ENCODE assay signal across 1 cellular context in the genomic region with DNA sequence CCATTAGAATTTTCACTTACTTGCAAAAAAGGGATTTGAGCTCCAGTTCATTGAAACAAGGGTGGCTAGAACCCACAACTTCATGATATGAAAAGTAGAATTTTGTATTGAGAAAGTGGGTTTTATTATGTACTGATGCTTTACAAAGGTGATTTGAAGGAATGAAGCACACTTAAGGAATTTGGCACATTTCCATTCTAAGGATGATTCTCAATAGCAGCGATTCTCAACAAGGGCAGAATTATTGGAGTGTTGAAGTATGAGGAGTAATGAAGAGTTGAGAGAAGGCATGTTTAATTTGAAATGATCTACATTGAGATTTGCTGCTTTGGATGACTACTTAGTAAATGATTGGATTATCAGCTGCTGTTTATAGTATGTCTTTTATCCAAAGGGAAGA.
TF ChIP-seq lines count a peak whose summit lies in the region.

No MANE protein-coding gene starts in this region.

TF ChIP-seq in WTC11, 78 proteins besides CTCF, POLR2A, EP300 and RAD21 (continued from another document):
- TF ChIP-seq PRDM15 (CRISPR knock-in tag; IDR thresholded peaks at IDR 0.05) = no peak
- no peak for TF ChIP-seq ZNF281 (CRISPR knock-in tag; IDR thresholded peaks at IDR 0.05)
- TF ChIP-seq, protein P1, sequence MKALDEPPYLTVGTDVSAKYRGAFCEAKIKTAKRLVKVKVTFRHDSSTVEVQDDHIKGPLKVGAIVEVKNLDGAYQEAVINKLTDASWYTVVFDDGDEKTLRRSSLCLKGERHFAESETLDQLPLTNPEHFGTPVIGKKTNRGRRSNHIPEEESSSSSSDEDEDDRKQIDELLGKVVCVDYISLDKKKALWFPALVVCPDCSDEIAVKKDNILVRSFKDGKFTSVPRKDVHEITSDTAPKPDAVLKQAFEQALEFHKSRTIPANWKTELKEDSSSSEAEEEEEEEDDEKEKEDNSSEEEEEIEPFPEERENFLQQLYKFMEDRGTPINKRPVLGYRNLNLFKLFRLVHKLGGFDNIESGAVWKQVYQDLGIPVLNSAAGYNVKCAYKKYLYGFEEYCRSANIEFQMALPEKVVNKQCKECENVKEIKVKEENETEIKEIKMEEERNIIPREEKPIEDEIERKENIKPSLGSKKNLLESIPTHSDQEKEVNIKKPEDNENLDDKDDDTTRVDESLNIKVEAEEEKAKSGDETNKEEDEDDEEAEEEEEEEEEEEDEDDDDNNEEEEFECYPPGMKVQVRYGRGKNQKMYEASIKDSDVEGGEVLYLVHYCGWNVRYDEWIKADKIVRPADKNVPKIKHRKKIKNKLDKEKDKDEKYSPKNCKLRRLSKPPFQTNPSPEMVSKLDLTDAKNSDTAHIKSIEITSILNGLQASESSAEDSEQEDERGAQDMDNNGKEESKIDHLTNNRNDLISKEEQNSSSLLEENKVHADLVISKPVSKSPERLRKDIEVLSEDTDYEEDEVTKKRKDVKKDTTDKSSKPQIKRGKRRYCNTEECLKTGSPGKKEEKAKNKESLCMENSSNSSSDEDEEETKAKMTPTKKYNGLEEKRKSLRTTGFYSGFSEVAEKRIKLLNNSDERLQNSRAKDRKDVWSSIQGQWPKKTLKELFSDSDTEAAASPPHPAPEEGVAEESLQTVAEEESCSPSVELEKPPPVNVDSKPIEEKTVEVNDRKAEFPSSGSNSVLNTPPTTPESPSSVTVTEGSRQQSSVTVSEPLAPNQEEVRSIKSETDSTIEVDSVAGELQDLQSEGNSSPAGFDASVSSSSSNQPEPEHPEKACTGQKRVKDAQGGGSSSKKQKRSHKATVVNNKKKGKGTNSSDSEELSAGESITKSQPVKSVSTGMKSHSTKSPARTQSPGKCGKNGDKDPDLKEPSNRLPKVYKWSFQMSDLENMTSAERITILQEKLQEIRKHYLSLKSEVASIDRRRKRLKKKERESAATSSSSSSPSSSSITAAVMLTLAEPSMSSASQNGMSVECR (CRISPR knock-in tag; IDR thresholded peaks at IDR 0.05; ENCODE audit: borderline replicate concordance) = no peak
- TF ChIP-seq CREM (CRISPR knock-in tag; IDR thresholded peaks at IDR 0.05) = no peak
TF ChIP-seq in WTC11: peak in this region for 0.
